Comparison of ENCODE assay signal across 8 cellular contexts in the genomic region with DNA sequence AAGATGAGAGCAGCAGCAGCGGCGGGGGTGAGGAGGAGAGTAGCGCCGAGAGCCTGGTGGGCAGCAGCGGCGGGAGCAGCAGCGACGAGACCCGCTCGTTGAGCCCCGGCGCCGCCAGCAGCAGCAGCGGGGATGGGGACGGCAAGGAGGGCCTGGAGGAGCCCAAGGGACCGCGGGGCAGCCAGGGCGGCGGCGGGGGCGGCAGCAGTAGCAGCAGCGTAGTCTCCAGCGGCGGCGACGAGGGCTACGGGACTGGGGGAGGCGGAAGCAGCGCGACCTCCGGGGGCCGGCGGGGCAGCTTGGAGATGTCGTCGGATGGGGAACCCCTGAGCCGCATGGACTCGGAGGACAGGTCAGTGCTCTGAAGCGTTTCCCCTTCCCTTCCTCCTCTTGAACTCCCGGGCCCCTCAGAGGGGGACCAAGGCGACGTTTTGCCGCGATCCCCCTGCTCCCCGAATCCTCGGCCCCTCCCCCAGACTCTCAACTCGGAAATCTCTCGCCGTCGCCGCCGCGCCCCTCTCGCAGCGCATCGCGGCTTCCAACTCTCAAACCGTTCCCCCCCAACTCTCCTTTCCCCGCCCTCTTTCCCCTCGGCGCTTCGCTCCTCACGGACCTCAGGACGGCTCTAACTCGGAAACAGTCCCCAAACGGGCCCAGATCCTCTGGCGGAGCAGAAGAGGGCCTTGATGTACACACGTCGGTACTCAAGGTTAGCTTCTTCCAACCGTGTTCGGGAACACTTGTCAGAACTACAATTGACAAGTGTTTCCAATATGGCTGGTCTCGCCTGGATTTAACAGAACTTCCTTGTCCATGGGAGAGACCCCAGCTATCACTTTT. TPM values are rescaled to one million over a fixed set of nuclear protein-coding genes. Genes with fewer than 3 reads are reported as not detected.
DNase-seq lines count a peak whose midpoint lies in the region; ATAC-seq, FAIRE-seq and TF ChIP-seq lines count a peak whose summit lies in the region.

No MANE protein-coding gene starts in this region.

- H3K27ac ChIP-seq in CD4-positive, CD25-positive, alpha-beta regulatory T cell (ENCODE audit: insufficient read depth, low read length, poor library complexity, severe bottlenecking): peak overlapping the region; percentile 93
- peak overlapping the region; percentile 52 to 82 (median 64) for H3K27ac ChIP-seq in pancreas
- H3K27ac ChIP-seq in thymus (ENCODE audit: low read depth): peak overlapping the region; percentile 96

- peak overlapping the region; percentile 92 for H3K4me3 ChIP-seq in CD4-positive, CD25-positive, alpha-beta regulatory T cell (ENCODE audit: low read depth, low read length)
- H3K4me3 ChIP-seq in pancreas (peak overlapping the region; percentile 85 to 99 (median 94)), thymus (ENCODE audit: low read length) (peak overlapping the region; percentile 98)

- H3K36me3 Mint-ChIP-seq in CD4-positive, CD25-positive, alpha-beta regulatory T cell: peaks cover 7% of the 10 kb centered on the region
- H3K36me3 Mint-ChIP-seq in glutamatergic neuron (ENCODE audit: unreplicated experiment): no peaks in the 10 kb centered on the region

- peaks cover 28 to 54% (median 37%) of the 10 kb centered on the region in 4 donors for H3K4me1 Mint-ChIP-seq in CD4-positive, CD25-positive, alpha-beta regulatory T cell
- H3K4me1 Mint-ChIP-seq in glutamatergic neuron (ENCODE audit: low read depth, unreplicated experiment): peaks cover 9% of the 10 kb centered on the region

- H3K27ac Mint-ChIP-seq in CD4-positive, CD25-positive, alpha-beta regulatory T cell: peak overlapping the region; percentile 98 to 99 (median 98)
- H3K27ac Mint-ChIP-seq in glutamatergic neuron (ENCODE audit: unreplicated experiment): peak overlapping the region; percentile 85

- peak; percentile 48 to 74 (median 50) for DNase-seq in CD4-positive, CD25-positive, alpha-beta regulatory T cell
- DNase-seq in SK-N-DZ (ENCODE audit: low spot score) (peak; percentile 57), glutamatergic neuron (peak; percentile 69), pancreas (peak; percentile 28 to 85 (median 50))
- DNase-seq in activated naive CD4-positive, alpha-beta T cell treated with anti-CD3 and anti-CD28 coated beads, Interleukin-2, amount 50 U/mL, for 16 hours: peak; percentile 62

- no peaks in the 10 kb centered on the region for H3K9me3 ChIP-seq in CD4-positive, CD25-positive, alpha-beta regulatory T cell (ENCODE audit: control insufficient read depth in 2 of 2, low read length in 2 of 2)
- H3K9me3 ChIP-seq in pancreas: no peaks in the 10 kb centered on the region
- H3K9me3 ChIP-seq in thymus (ENCODE audit: control insufficient read depth): no peaks in the 10 kb centered on the region

- no peak for TF ChIP-seq CTCF in glutamatergic neuron (IDR thresholded peaks at IDR 0.05; ENCODE audit: partially characterized antibody, unreplicated experiment)
- TF ChIP-seq CTCF in pancreas (IDR thresholded peaks at IDR 0.05): no peak

- WGBS in pancreas, 2 donors: 0 to 1% methylated on average over 57 to 71 of the region's 71 CpGs
- WGBS in thymus: under 1% methylated on average over 71 of the region's 71 CpGs

- H3K27me3 ChIP-seq in CD4-positive, CD25-positive, alpha-beta regulatory T cell (ENCODE audit: control insufficient read depth, insufficient read depth, low read length): no peaks in the 10 kb centered on the region
- H3K27me3 ChIP-seq in pancreas: no peaks in the 10 kb centered on the region
- H3K27me3 ChIP-seq in thymus (ENCODE audit: control insufficient read depth, insufficient read depth): no peaks in the 10 kb centered on the region

- peaks cover 4% of the 10 kb centered on the region for H3K36me3 ChIP-seq in CD4-positive, CD25-positive, alpha-beta regulatory T cell (ENCODE audit: control insufficient read depth, insufficient read depth, low read length)
- no peaks in the 10 kb centered on the region for H3K36me3 ChIP-seq in pancreas
- peaks cover 5% of the 10 kb centered on the region for H3K36me3 ChIP-seq in thymus (ENCODE audit: control insufficient read depth, insufficient read depth)

- no peaks in the 10 kb centered on the region for H3K9me3 Mint-ChIP-seq in CD4-positive, CD25-positive, alpha-beta regulatory T cell
- peaks cover 9% of the 10 kb centered on the region for H3K9me3 Mint-ChIP-seq in glutamatergic neuron (ENCODE audit: unreplicated experiment)

- H3K27me3 Mint-ChIP-seq in CD4-positive, CD25-positive, alpha-beta regulatory T cell: peaks cover 16% of the 10 kb centered on the region
- H3K27me3 Mint-ChIP-seq in glutamatergic neuron (ENCODE audit: unreplicated experiment): peaks cover 7% of the 10 kb centered on the region

- peak overlapping the region; percentile 99 for H3K4me3 Mint-ChIP-seq in CD4-positive, CD25-positive, alpha-beta regulatory T cell
- peak overlapping the region; percentile 85 for H3K4me3 Mint-ChIP-seq in glutamatergic neuron (ENCODE audit: unreplicated experiment)

- intact Hi-C loops in pancreas (cut with DNase I): no loop called here

- peaks cover 31% of the 10 kb centered on the region for H3K4me1 ChIP-seq in CD4-positive, CD25-positive, alpha-beta regulatory T cell (ENCODE audit: control insufficient read depth, insufficient read depth, low read length, poor library complexity, severe bottlenecking)
- peaks cover 6 to 9% (median 6%) of the 10 kb centered on the region in 3 donors for H3K4me1 ChIP-seq in pancreas
- peaks cover 3% of the 10 kb centered on the region for H3K4me1 ChIP-seq in thymus (ENCODE audit: control insufficient read depth, insufficient read depth, low read length)

- FAIRE-seq in pancreas (lab: Jason Lieb, UNC): no peak

- peak; percentile 7 for ATAC-seq in CD4-positive, CD25-positive, alpha-beta regulatory T cell (ENCODE audit: low read depth in 2 of 2)
- ATAC-seq in GM19351 (IDR thresholded peaks at IDR 0.05; ENCODE audit: unreplicated experiment): peak; percentile 32
- peak; percentile 27 for ATAC-seq in HG03521 (IDR thresholded peaks at IDR 0.05; ENCODE audit: unreplicated experiment)
- peak; percentile 36 to 56 (median 51) for ATAC-seq in pancreas

RNA-seq across cellular contexts. Expression of gene AEBP2, which starts 0.9 kb away (rescaled TPM):
- total RNA-seq in CD4-positive, CD25-positive, alpha-beta regulatory T cell: 64.7 TPM
- 10 to 100 TPM in 3 of 4 donors, 1 to 10 TPM in 1; 9.1 to 11.8 (median 11.6) TPM for polyA plus RNA-seq in CD4-positive, CD25-positive, alpha-beta regulatory T cell
- 9.2 and 12.4 TPM in 2 replicates for polyA plus RNA-seq in SK-N-DZ (2014; cell fraction: cytosol; rRNA removed)
- 9.4 and 13.5 TPM in 2 replicates for polyA plus RNA-seq in SK-N-DZ (2014; cell fraction: nucleus; rRNA removed)
- total RNA-seq in glutamatergic neuron (ENCODE audit: unreplicated experiment) (21.0 TPM), pancreas (10 to 100 TPM; 10.5 to 18.6 (median 14.9) TPM)
- polyA plus RNA-seq in pancreas (1 to 10 TPM; 9.0 to 9.2 TPM), thymus (33.0 TPM)

Comparison
In these comparisons a context has a peak if more than half of its experiments do, and no peak if none do; other contexts are left out.
1. Peak in every context shown above with its lines: DNase-seq, ATAC-seq, H3K4me3 ChIP-seq and H3K27ac ChIP-seq.